Comparison of ENCODE assay signal across 7 cellular contexts in the genomic region with DNA sequence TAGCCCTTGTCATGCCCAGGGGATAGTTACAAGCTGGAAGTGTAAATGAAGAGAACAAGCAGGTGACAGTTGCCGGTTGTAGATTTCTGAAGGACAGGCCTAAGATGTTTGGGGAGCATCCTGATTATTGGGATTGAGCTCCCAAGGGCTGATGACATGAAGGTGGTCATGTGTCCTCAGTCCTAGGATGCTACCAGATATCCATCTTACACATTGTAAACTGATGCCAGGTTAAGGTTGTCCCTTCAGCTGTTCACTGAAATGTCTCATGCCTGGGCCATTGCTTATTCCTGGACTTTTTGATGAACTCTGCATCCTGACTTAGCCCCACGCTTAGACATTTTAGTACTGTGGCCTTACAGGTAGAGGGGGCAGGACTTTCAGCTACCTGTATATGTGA. TPM values are rescaled to one million over a fixed set of nuclear protein-coding genes. Genes with fewer than 3 reads are reported as not detected.
DNase-seq lines count a peak whose midpoint lies in the region; ATAC-seq and TF ChIP-seq lines count a peak whose summit lies in the region.

No MANE protein-coding gene starts in this region.

- H3K27me3 ChIP-seq in GM23338 (ENCODE audit: insufficient read depth), result no peaks in the 10 kb centered on the region

- ATAC-seq in GM23338, result no peak
- ATAC-seq in stimulated activated effector memory CD8-positive, alpha-beta T cell treated with anti-CD3 and anti-CD28 coated beads, Interleukin-12 subunit alpha, Interleukin-12 subunit beta, amount 100 ng/mL, for 72 hours, result no peak
- no peak for ATAC-seq in HG02884 (IDR thresholded peaks at IDR 0.05; ENCODE audit: unreplicated experiment)
- ATAC-seq in GM18520 (IDR thresholded peaks at IDR 0.05; ENCODE audit: unreplicated experiment), result no peak

- no peak overlapping the region for H3K27ac ChIP-seq in GM23338 (ENCODE audit: low read depth)

- no peak for DNase-seq in GM23338 (ENCODE audit: low spot score)
- DNase-seq in fibroblast of the aortic adventitia (ENCODE audit: low read depth), result no peak
- DNase-seq in stimulated activated effector memory CD8-positive, alpha-beta T cell treated with anti-CD3 and anti-CD28 coated beads, Interleukin-12 subunit alpha, Interleukin-12 subunit beta, amount 100 ng/mL, for 72 hours (ENCODE audit: low spot score in 2 of 2), result no peak
- DNase-seq in NCI-H82 (lab: John Stamatoyannopoulos, UW), result no peak

- H3K4me3 ChIP-seq in GM23338 (peak overlapping the region; percentile 92), WI38 (ENCODE audit: low read depth, low read length) (peak overlapping the region; percentile 87), fibroblast of the aortic adventitia (ENCODE audit: low read depth, low read length) (peak overlapping the region; percentile 86)

- H3K4me1 ChIP-seq in GM23338 (ENCODE audit: insufficient read depth), result peaks cover 11% of the 10 kb centered on the region

- H2AFZ ChIP-seq in GM23338, result no peak overlapping the region

- peak overlapping the region; percentile 94 for H3K4me2 ChIP-seq in GM23338

- H3K79me2 ChIP-seq in GM23338 (replicated peaks; ENCODE audit: insufficient read depth), result peaks cover 53% of the 10 kb centered on the region

- no peaks in the 10 kb centered on the region for H3K36me3 ChIP-seq in GM23338 (ENCODE audit: insufficient read depth)

- H3K27ac Mint-ChIP-seq in GM23338, result no peak overlapping the region
- H3K27ac Mint-ChIP-seq in stimulated activated effector memory CD8-positive, alpha-beta T cell treated with anti-CD3 and anti-CD28 coated beads, Interleukin-12 subunit alpha, Interleukin-12 subunit beta, amount 100 ng/mL, for 72 hours, result peak overlapping the region; percentile 96

- peaks cover 14% of the 10 kb centered on the region for H3K36me3 Mint-ChIP-seq in GM23338 (ENCODE audit: low read depth)
- H3K36me3 Mint-ChIP-seq in stimulated activated effector memory CD8-positive, alpha-beta T cell treated with anti-CD3 and anti-CD28 coated beads, Interleukin-12 subunit alpha, Interleukin-12 subunit beta, amount 100 ng/mL, for 72 hours, result peaks cover 43% of the 10 kb centered on the region

- TF ChIP-seq CTCF in GM23338 (conservative IDR thresholded peaks at IDR 0.05; ENCODE audit: low read depth in 2 of 2) (no peak), WI38 (IDR thresholded peaks at IDR 0.05; ENCODE audit: low read depth, low read length) (no peak), fibroblast of the aortic adventitia (IDR thresholded peaks at IDR 0.05; ENCODE audit: insufficient read depth, low read length) (no peak)

- H3K27me3 Mint-ChIP-seq in GM23338 (ENCODE audit: insufficient read depth, low read depth, poor library complexity), result peaks cover 6% of the 10 kb centered on the region

- H3K9me2 ChIP-seq in GM23338 (ENCODE audit: insufficient read depth), result no peaks in the 10 kb centered on the region

- H3K4me1 Mint-ChIP-seq in GM23338, result peaks cover 29% of the 10 kb centered on the region
- H3K4me1 Mint-ChIP-seq in stimulated activated effector memory CD8-positive, alpha-beta T cell treated with anti-CD3 and anti-CD28 coated beads, Interleukin-12 subunit alpha, Interleukin-12 subunit beta, amount 100 ng/mL, for 72 hours, result peaks cover 47% of the 10 kb centered on the region

- H3K4me3 Mint-ChIP-seq in GM23338, result peak overlapping the region; percentile 82
- peak overlapping the region; percentile 93 for H3K4me3 Mint-ChIP-seq in stimulated activated effector memory CD8-positive, alpha-beta T cell treated with anti-CD3 and anti-CD28 coated beads, Interleukin-12 subunit alpha, Interleukin-12 subunit beta, amount 100 ng/mL, for 72 hours

- H3F3A ChIP-seq in GM23338 (replicated peaks; ENCODE audit: low read depth), result no peaks in the 10 kb centered on the region

- peaks cover 28% of the 10 kb centered on the region for H4K20me1 ChIP-seq in GM23338 (replicated peaks; ENCODE audit: insufficient read depth)

- H3K9me3 Mint-ChIP-seq in GM23338, result no peaks in the 10 kb centered on the region; the same call in 1 of the 3 replicates
- no peaks in the 10 kb centered on the region for H3K9me3 Mint-ChIP-seq in stimulated activated effector memory CD8-positive, alpha-beta T cell treated with anti-CD3 and anti-CD28 coated beads, Interleukin-12 subunit alpha, Interleukin-12 subunit beta, amount 100 ng/mL, for 72 hours

TF ChIP-seq in GM23338, 12 proteins besides CTCF, POLR2A, EP300 and RAD21:
- TF ChIP-seq, protein P1, sequence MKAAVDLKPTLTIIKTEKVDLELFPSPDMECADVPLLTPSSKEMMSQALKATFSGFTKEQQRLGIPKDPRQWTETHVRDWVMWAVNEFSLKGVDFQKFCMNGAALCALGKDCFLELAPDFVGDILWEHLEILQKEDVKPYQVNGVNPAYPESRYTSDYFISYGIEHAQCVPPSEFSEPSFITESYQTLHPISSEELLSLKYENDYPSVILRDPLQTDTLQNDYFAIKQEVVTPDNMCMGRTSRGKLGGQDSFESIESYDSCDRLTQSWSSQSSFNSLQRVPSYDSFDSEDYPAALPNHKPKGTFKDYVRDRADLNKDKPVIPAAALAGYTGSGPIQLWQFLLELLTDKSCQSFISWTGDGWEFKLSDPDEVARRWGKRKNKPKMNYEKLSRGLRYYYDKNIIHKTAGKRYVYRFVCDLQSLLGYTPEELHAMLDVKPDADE (IDR thresholded peaks at IDR 0.05), result no peak
- no peak for TF ChIP-seq POLR2AphosphoS5 (IDR thresholded peaks at IDR 0.05; ENCODE audit: low read depth)
- TF ChIP-seq EZH2 (IDR thresholded peaks at IDR 0.05; ENCODE audit: low read depth, unreplicated experiment), result no peak
- no peak for TF ChIP-seq EZH2phosphoT487 (IDR thresholded peaks at IDR 0.05; ENCODE audit: unreplicated experiment)
- no peak for TF ChIP-seq JUNB (IDR thresholded peaks at IDR 0.05; ENCODE audit: unreplicated experiment)
- no peak for TF ChIP-seq ZNF331 (CRISPR knock-in tag; IDR thresholded peaks at IDR 0.05; ENCODE audit: low read depth)
- TF ChIP-seq ZNF114 (CRISPR knock-in tag; IDR thresholded peaks at IDR 0.05), result no peak

RNA-seq across cellular contexts. Expression of a gene that starts 1.3 kb away (rescaled TPM):
- 30.4 and 46.1 TPM in 2 replicates for total RNA-seq in GM23338 (2014; rRNA removed; shearing (Covaris generic))
- polyA plus RNA-seq in GM23338 (2016; fragmentation: Nextera tagmentation; extraction: Ambion mirVana), result 15.2 and 15.5 TPM in 2 replicates
- 2.9 and 18.3 TPM in 2 replicates for total RNA-seq in fibroblast of the aortic adventitia (ENCODE audit: low replicate concordance)

RNA-seq across cellular contexts. Expression of a gene that starts 46.5 kb away (rescaled TPM):
- 4,367 and 4,717 TPM in 2 replicates for total RNA-seq in GM23338 (2014; rRNA removed; shearing (Covaris generic))
- polyA plus RNA-seq in GM23338 (2016; fragmentation: Nextera tagmentation; extraction: Ambion mirVana), result 6,375 and 6,524 TPM in 2 replicates
- total RNA-seq in fibroblast of the aortic adventitia (ENCODE audit: low replicate concordance), result 1,562 and 2,915 TPM in 2 replicates
